16 cellular contexts compared by ENCODE assay signal in the genomic region with DNA sequence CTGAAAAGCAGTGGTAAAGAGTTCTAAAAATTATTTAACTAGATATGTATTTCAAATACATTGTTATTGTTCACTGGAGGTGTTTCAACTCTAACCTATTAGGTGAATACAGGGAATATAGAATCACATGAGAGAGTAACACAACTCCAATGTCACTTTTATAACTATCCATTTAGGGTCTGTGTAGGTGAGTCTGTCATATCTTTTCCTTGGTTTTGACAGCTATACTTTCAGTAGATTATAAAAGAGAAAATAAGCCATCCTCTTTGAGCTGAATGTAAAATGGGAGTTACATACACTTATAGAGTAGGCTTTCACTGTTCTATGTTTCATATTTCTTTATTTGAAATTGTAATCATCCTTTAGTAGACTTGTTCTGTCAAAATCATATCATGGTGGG.
DNase-seq lines count a peak whose midpoint lies in the region; ATAC-seq, FAIRE-seq and TF ChIP-seq lines count a peak whose summit lies in the region.
"Had no signal": no experiment of that assay in that cellular context is flagged by ENCODE, and none has a peak within 500 bp of the region (broad histone marks: within the 10 kb centered on the region; RNA-seq: fewer than 3 reads in every experiment).

No MANE protein-coding gene starts in this region.

- no peak for TF ChIP-seq RAD21 in SK-N-SH (IDR thresholded peaks at IDR 0.05; ENCODE audit: low read length)

- no peaks in the 10 kb centered on the region for H3K9me2 ChIP-seq in SK-N-SH

- H3K9ac ChIP-seq in SK-N-SH, result no peak overlapping the region
- no peak overlapping the region for H3K9ac ChIP-seq in keratinocyte (ENCODE audit: control insufficient read depth, extremely low read depth, insufficient read depth, low read length)
- H3K9ac ChIP-seq: BLaER1 had no signal

- peak overlapping the region; percentile 76; the same call in 1 of the 2 replicates for H2AFZ ChIP-seq in SK-N-SH (ENCODE audit: low read depth)
- peak overlapping the region; percentile 16 for H2AFZ ChIP-seq in keratinocyte (ENCODE audit: control insufficient read depth, low read length)
- H2AFZ ChIP-seq: GM23338 had no signal

- DNase-seq in SK-N-SH (no peak), SJSA1 (ENCODE audit: low read depth in 1 of 2, low spot score in 2 of 2) (no peak), keratinocyte (ENCODE audit: low read depth, low spot score) (no peak), hippocampal formation (lab: John Stamatoyannopoulos, UW) (no peak), medulla oblongata (ENCODE audit: extremely low spot score) (no peak)
- no peak for DNase-seq in activated effector memory CD4-positive, alpha-beta T cell treated with anti-CD3 and anti-CD28 coated beads, Interleukin-2, amount 50 U/mL, for 16 hours
- DNase-seq: 8988T; CD4-positive, alpha-beta memory T cell; DMS79 treated with DMSO at 0.1 percent for 48 hours; GF-D8; HCEC 1CT had no signal

- POLR2A ChIA-PET in SK-N-SH (lab: Yijun Ruan, JAX), result no interaction called here

- TF ChIP-seq EP300 in SK-N-SH (IDR thresholded peaks at IDR 0.05; ENCODE audit: borderline replicate concordance in 1 of 2, low read depth in 1 of 2, low read length in 1 of 2), result no peak

- H3K4me1 ChIP-seq in SK-N-SH (ENCODE audit: control insufficient read depth in 1 of 2, insufficient read depth in 2 of 2, low read depth in 1 of 2, low read length in 1 of 2) (peaks cover 0 to 17% of the 10 kb centered on the region in 2 experiments; a peak in 1 of 4 replicates), SJSA1 (replicated peaks) (peaks cover 23% of the 10 kb centered on the region), keratinocyte (ENCODE audit: control insufficient read depth, extremely low read depth, insufficient read depth, low read length) (no peaks in the 10 kb centered on the region)
- H3K4me1 ChIP-seq: BLaER1 had no signal

- peaks cover 25% of the 10 kb centered on the region for H3F3A ChIP-seq in SK-N-SH (replicated peaks; ENCODE audit: insufficient read depth)

- H3K27me3 ChIP-seq in SK-N-SH (ENCODE audit: insufficient read depth), result no peaks in the 10 kb centered on the region
- no peaks in the 10 kb centered on the region for H3K27me3 ChIP-seq in SJSA1 (replicated peaks)
- no peaks in the 10 kb centered on the region for H3K27me3 ChIP-seq in keratinocyte (ENCODE audit: control insufficient read depth, extremely low read depth, insufficient read depth, low read length)
- H3K27me3 ChIP-seq: BLaER1 had no signal

- TF ChIP-seq CTCF in SK-N-SH (IDR thresholded peaks at IDR 0.05), result no peak
- no peak for TF ChIP-seq CTCF in keratinocyte (optimal IDR thresholded peaks at IDR 0.05 in 1 of 3, IDR thresholded peaks at IDR 0.05 in 1 of 3, conservative IDR thresholded peaks at IDR 0.05 in 1 of 3; ENCODE audit: extremely low read depth in 1 of 3, insufficient read depth in 2 of 3, low read length in 3 of 3)

- H3K79me2 ChIP-seq in SK-N-SH (ENCODE audit: insufficient read depth) (no peaks in the 10 kb centered on the region), keratinocyte (ENCODE audit: control insufficient read depth, insufficient read depth, low read length) (no peaks in the 10 kb centered on the region)

- CTCF ChIA-PET in SK-N-SH (lab: Yijun Ruan, JAX), result no interaction called here

- dilution Hi-C loops in keratinocyte (cut with MboI; ENCODE audit: extremely low pct_ligation_motif_present, low sequenced_read_pairs), result no loop called here

- H3K4me3 ChIP-seq in SK-N-SH (ENCODE audit: low read depth in 2 of 2, low read length in 1 of 2) (no peak overlapping the region), SJSA1 (no peak overlapping the region), keratinocyte (ENCODE audit: control insufficient read depth in 2 of 3, extremely low read depth in 1 of 3, insufficient read depth in 2 of 3, low read depth in 1 of 3, low read length in 3 of 3) (no peak overlapping the region)
- H3K4me3 ChIP-seq: BLaER1, GM23338 had no signal

- H3K9me1 ChIP-seq in keratinocyte (ENCODE audit: control insufficient read depth, extremely low read depth, insufficient read depth, low read length), result no peaks in the 10 kb centered on the region

- H3K36me3 ChIP-seq in SK-N-SH (replicated peaks in 1 of 2; ENCODE audit: control insufficient read depth in 1 of 2, insufficient read depth in 2 of 2, low read length in 1 of 2) (no peaks in the 10 kb centered on the region), SJSA1 (no peaks in the 10 kb centered on the region), keratinocyte (ENCODE audit: control insufficient read depth in 2 of 2, extremely low read depth in 1 of 2, insufficient read depth in 2 of 2, low read length in 2 of 2) (no peaks in the 10 kb centered on the region)
- H3K36me3 ChIP-seq: BLaER1 had no signal

- H3K4me2 ChIP-seq in SK-N-SH, result no peak overlapping the region
- no peak overlapping the region for H3K4me2 ChIP-seq in keratinocyte (ENCODE audit: control insufficient read depth, extremely low read depth, insufficient read depth, low read depth, low read length)
- H3K4me2 ChIP-seq: BLaER1, GM23338 had no signal

- H3K9me3 ChIP-seq in SK-N-SH (peaks cover 4% of the 10 kb centered on the region; the same call in 1 of the 2 replicates), SJSA1 (replicated peaks) (peaks cover 3% of the 10 kb centered on the region; the same call in 1 of the 2 replicates), keratinocyte (ENCODE audit: control insufficient read depth, low read depth, low read length) (peaks cover 2% of the 10 kb centered on the region)

- no peak overlapping the region for H3K27ac ChIP-seq in SK-N-SH (ENCODE audit: low read depth in 2 of 2, low read length in 1 of 2)
- H3K27ac ChIP-seq in SJSA1, result peak overlapping the region; percentile 38
- H3K27ac ChIP-seq in keratinocyte (ENCODE audit: control insufficient read depth, insufficient read depth, low read length), result no peak overlapping the region
- H3K27ac ChIP-seq: BLaER1 had no signal

- ATAC-seq in SK-N-SH treated with all-trans-retinoic acid at 6 μM for 48 hours, result no peak
- ATAC-seq: GM23338, HepG2 had no signal

- H4K20me1 ChIP-seq in SK-N-SH (ENCODE audit: insufficient read depth), result no peaks in the 10 kb centered on the region
- no peaks in the 10 kb centered on the region for H4K20me1 ChIP-seq in keratinocyte (ENCODE audit: control insufficient read depth, extremely low read depth, insufficient read depth, low read length)
- H4K20me1 ChIP-seq: BLaER1 had no signal

- no peak for FAIRE-seq in keratinocyte (lab: Jason Lieb, UNC)
- FAIRE-seq: H54, HepG2 had no signal

TF ChIP-seq in SK-N-SH, 30 proteins besides CTCF, POLR2A, EP300 and RAD21:
- TF ChIP-seq NRF1 (IDR thresholded peaks at IDR 0.05; ENCODE audit: low read depth, low read length), result no peak

TF ChIP-seq in SK-N-SH treated with all-trans-retinoic acid at 6 μM for 48 hours, 23 proteins besides CTCF, POLR2A, EP300 and RAD21:
- no peak for TF ChIP-seq GLIS3 (CRISPR knock-in tag; IDR thresholded peaks at IDR 0.05)
- TF ChIP-seq, protein P1, sequence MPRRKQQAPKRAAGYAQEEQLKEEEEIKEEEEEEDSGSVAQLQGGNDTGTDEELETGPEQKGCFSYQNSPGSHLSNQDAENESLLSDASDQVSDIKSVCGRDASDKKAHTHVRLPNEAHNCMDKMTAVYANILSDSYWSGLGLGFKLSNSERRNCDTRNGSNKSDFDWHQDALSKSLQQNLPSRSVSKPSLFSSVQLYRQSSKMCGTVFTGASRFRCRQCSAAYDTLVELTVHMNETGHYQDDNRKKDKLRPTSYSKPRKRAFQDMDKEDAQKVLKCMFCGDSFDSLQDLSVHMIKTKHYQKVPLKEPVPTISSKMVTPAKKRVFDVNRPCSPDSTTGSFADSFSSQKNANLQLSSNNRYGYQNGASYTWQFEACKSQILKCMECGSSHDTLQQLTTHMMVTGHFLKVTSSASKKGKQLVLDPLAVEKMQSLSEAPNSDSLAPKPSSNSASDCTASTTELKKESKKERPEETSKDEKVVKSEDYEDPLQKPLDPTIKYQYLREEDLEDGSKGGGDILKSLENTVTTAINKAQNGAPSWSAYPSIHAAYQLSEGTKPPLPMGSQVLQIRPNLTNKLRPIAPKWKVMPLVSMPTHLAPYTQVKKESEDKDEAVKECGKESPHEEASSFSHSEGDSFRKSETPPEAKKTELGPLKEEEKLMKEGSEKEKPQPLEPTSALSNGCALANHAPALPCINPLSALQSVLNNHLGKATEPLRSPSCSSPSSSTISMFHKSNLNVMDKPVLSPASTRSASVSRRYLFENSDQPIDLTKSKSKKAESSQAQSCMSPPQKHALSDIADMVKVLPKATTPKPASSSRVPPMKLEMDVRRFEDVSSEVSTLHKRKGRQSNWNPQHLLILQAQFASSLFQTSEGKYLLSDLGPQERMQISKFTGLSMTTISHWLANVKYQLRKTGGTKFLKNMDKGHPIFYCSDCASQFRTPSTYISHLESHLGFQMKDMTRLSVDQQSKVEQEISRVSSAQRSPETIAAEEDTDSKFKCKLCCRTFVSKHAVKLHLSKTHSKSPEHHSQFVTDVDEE (CRISPR knock-in tag; IDR thresholded peaks at IDR 0.05), result no peak
